In the genomic region with DNA sequence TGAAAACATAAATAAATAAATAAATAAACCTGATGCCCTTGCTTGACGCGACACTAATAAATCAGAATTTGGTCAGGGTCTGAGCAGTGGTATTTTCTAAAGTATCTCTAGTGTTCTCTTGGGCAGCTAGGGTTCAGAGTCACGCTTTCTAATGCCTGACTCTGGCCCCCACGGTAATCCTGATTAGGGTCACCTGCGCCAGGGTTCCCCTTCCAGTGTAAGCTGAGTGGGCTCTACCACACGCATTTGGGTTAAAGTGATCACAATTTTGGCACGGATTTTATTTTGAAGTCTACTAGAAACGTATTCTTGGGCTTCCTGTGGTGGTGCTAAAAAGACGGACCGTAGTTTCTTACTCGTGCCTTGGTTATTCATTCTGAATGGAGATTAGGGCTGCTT, we compare ENCODE assay signal across 8 cellular contexts. TPM values are rescaled to one million over a fixed set of nuclear protein-coding genes. Genes with fewer than 3 reads are reported as not detected.
DNase-seq lines count a peak whose midpoint lies in the region; ATAC-seq, FAIRE-seq and TF ChIP-seq lines count a peak whose summit lies in the region.

No MANE protein-coding gene starts in this region.

- no peak for DNase-seq in DND-41
- no peak for DNase-seq in astrocyte (ENCODE audit: low read depth)
- no peak for DNase-seq in lower leg skin (ENCODE audit: low spot score in 2 of 2)
- DNase-seq in GF-D8 (lab: John Stamatoyannopoulos, UW), result no peak
- no peak for DNase-seq in NCI-H1436 (lab: John Stamatoyannopoulos, UW)

- FAIRE-seq in astrocyte (lab: Jason Lieb, UNC), result no peak

- H3K36me3 ChIP-seq in DND-41 (ENCODE audit: insufficient read depth, low read length) (peaks cover 28% of the 10 kb centered on the region), astrocyte (ENCODE audit: insufficient read depth, low read length) (peaks cover 14% of the 10 kb centered on the region), urinary bladder (ENCODE audit: insufficient read depth) (no peaks in the 10 kb centered on the region)

- H3K4me3 ChIP-seq in DND-41 (ENCODE audit: low read depth in 1 of 2, low read length in 2 of 2), result peak overlapping the region; percentile 75 to 93
- peak overlapping the region; percentile 98 for H3K4me3 ChIP-seq in astrocyte (ENCODE audit: insufficient read depth, low read depth, low read length)
- peak overlapping the region; percentile 49 for H3K4me3 ChIP-seq in lower leg skin (ENCODE audit: low read depth, poor library complexity, severe bottlenecking)
- peak overlapping the region; percentile 58 for H3K4me3 ChIP-seq in urinary bladder (ENCODE audit: low read depth, low read length)

- peaks cover 44% of the 10 kb centered on the region for H3K79me2 ChIP-seq in DND-41 (ENCODE audit: insufficient read depth, low read length)
- H3K79me2 ChIP-seq in astrocyte (ENCODE audit: insufficient read depth, low read length), result peaks cover 43% of the 10 kb centered on the region

- H3K9ac ChIP-seq in DND-41 (ENCODE audit: low read depth, low read length), result peak overlapping the region; percentile 80
- peak overlapping the region; percentile 93 for H3K9ac ChIP-seq in astrocyte (ENCODE audit: low read length)

- H3K4me1 ChIP-seq in DND-41 (ENCODE audit: insufficient read depth, low read length) (peaks cover 29% of the 10 kb centered on the region), astrocyte (ENCODE audit: insufficient read depth, low read length) (peaks cover 11% of the 10 kb centered on the region), urinary bladder (ENCODE audit: insufficient read depth) (no peaks in the 10 kb centered on the region)

- peaks cover 7% of the 10 kb centered on the region; the same call in 1 of the 2 replicates for H4K20me1 ChIP-seq in DND-41 (ENCODE audit: insufficient read depth, low read length)
- H4K20me1 ChIP-seq in astrocyte (ENCODE audit: insufficient read depth, low read length), result peaks cover 8% of the 10 kb centered on the region

- H3K36me3 Mint-ChIP-seq in astrocyte (ENCODE audit: low read depth, unreplicated experiment), result no peaks in the 10 kb centered on the region

- H3K27me3 ChIP-seq in DND-41 (ENCODE audit: insufficient read depth, low read length, poor library complexity) (no peaks in the 10 kb centered on the region), astrocyte (ENCODE audit: insufficient read depth, low read length) (no peaks in the 10 kb centered on the region)

- no peak for TF ChIP-seq POLR2A in lower leg skin (IDR thresholded peaks at IDR 0.05)

- no peaks in the 10 kb centered on the region for H3K27me3 Mint-ChIP-seq in astrocyte (ENCODE audit: low read depth, unreplicated experiment)

- no peaks in the 10 kb centered on the region for H3K9me3 Mint-ChIP-seq in astrocyte (ENCODE audit: unreplicated experiment)

- no peak for TF ChIP-seq CTCF in DND-41 (IDR thresholded peaks at IDR 0.05; ENCODE audit: borderline replicate concordance, extremely low read depth, low read length, poor library complexity, severe bottlenecking)
- no peak for TF ChIP-seq CTCF in astrocyte (IDR thresholded peaks at IDR 0.05; ENCODE audit: insufficient read depth, low read depth, low read length)
- TF ChIP-seq CTCF in lower leg skin (IDR thresholded peaks at IDR 0.05), result no peak

- H2AFZ ChIP-seq in DND-41 (ENCODE audit: low read depth, low read length) (peak overlapping the region; percentile 93), astrocyte (ENCODE audit: low read depth, low read length) (peak overlapping the region; percentile 84)

- 2 to 6% methylated on average over 11 of the region's 11 CpGs for WGBS in lower leg skin, 2 donors
- WGBS in urinary bladder, result 4% methylated on average over 11 of the region's 11 CpGs

- H3K27ac ChIP-seq in DND-41 (ENCODE audit: low read length) (peak overlapping the region; percentile 91), astrocyte (ENCODE audit: low read depth, low read length) (peak overlapping the region; percentile 89), urinary bladder (ENCODE audit: low read depth) (no peak overlapping the region)

- intact Hi-C loops in lower leg skin (cut with DNase I; ENCODE audit: low total_unique reads), result no loop called here

- H3K27ac Mint-ChIP-seq in astrocyte (ENCODE audit: unreplicated experiment), result peak overlapping the region; percentile 99

- ATAC-seq in DND-41 (ENCODE audit: insufficient read depth, low read depth) (no peak), HG03159 (IDR thresholded peaks at IDR 0.05; ENCODE audit: unreplicated experiment) (peak; percentile 11), HG03108 (IDR thresholded peaks at IDR 0.05; ENCODE audit: unreplicated experiment) (no peak)

- H3K4me2 ChIP-seq in DND-41 (ENCODE audit: insufficient read depth, low read length), result peak overlapping the region; percentile 96
- H3K4me2 ChIP-seq in astrocyte (ENCODE audit: low read length), result peak overlapping the region; percentile 83

- no peaks in the 10 kb centered on the region for H3K9me3 ChIP-seq in DND-41 (ENCODE audit: insufficient read depth, low read length, severe bottlenecking)
- H3K9me3 ChIP-seq in astrocyte (ENCODE audit: insufficient read depth, low read depth, low read length), result no peaks in the 10 kb centered on the region

- peak overlapping the region; percentile 99 for H3K4me3 Mint-ChIP-seq in astrocyte (ENCODE audit: unreplicated experiment)

- H3K4me1 Mint-ChIP-seq in astrocyte (ENCODE audit: low read depth, unreplicated experiment), result peaks cover 16% of the 10 kb centered on the region

RNA-seq across cellular contexts. Expression of gene TTC1, which starts 0.7 kb away (rescaled TPM):
- total RNA-seq in astrocyte, result 53.9 and 61.2 TPM in 2 replicates
- 10 to 100 TPM; 28.5 to 39.3 (median 36.2) TPM for total RNA-seq in lower leg skin
- total RNA-seq in urinary bladder, result 38.2 TPM
- polyA plus RNA-seq in urinary bladder, result 44.0 TPM
